1 cellular context compared by ENCODE assay signal in genomic region chr2:240300261-240300821, GRCh38.
TF ChIP-seq lines count a peak whose summit lies in the region.

No MANE protein-coding gene starts in this region.

TF ChIP-seq in H1, 55 proteins besides CTCF, POLR2A, EP300 and RAD21:
- TF ChIP-seq ATF3 (IDR thresholded peaks at IDR 0.05; ENCODE audit: insufficient read depth, low read depth, low read length) (no peak), YY1 (IDR thresholded peaks at IDR 0.05; ENCODE audit: low read depth, low read length) (no peak), CBX8 (IDR thresholded peaks at IDR 0.05; ENCODE audit: borderline replicate concordance, low read depth, low read length) (no peak), KDM4A (IDR thresholded peaks at IDR 0.05; ENCODE audit: low read depth, low read length, severe bottlenecking) (no peak), HDAC6 (IDR thresholded peaks at IDR 0.05; ENCODE audit: low read depth, low read length) (no peak), CTBP2 (IDR thresholded peaks at IDR 0.05; ENCODE audit: borderline replicate concordance, insufficient read depth, insufficient read length, low read length) (no peak), RFX5 (IDR thresholded peaks at IDR 0.05; ENCODE audit: borderline replicate concordance, low read depth, low read length) (no peak), MAX (IDR thresholded peaks at IDR 0.05) (no peak), ZNF274 (IDR thresholded peaks at IDR 0.05; ENCODE audit: borderline replicate concordance, extremely low read depth, low read length) (no peak)
- TF ChIP-seq, protein P1, sequence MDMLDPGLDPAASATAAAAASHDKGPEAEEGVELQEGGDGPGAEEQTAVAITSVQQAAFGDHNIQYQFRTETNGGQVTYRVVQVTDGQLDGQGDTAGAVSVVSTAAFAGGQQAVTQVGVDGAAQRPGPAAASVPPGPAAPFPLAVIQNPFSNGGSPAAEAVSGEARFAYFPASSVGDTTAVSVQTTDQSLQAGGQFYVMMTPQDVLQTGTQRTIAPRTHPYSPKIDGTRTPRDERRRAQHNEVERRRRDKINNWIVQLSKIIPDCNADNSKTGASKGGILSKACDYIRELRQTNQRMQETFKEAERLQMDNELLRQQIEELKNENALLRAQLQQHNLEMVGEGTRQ (IDR thresholded peaks at IDR 0.05; ENCODE audit: low read length): no peak
